ENCODE assay signal across 9 cellular contexts in the genomic region with DNA sequence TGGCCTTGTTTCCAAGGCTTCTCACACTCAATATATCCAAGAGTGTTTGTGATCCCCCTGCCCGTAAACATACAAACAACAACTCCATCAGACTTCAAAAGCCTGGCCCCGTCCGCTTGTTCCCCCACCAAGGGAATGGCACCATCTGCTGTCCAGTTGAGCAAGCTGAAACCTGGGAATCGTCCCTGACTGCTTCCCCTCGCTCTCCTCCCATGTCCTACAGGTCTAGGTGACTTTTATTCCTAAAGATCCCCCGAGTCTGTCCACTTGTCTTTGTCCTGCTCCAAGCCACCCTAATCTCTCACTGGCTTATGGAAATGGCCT. TPM values are rescaled to one million over a fixed set of nuclear protein-coding genes. Genes with fewer than 3 reads are reported as not detected.
A peak's percentile ranks its signal among the peaks of the same experiment; 100 is the strongest.
DNase-seq lines count a peak whose midpoint lies in the region; ATAC-seq and TF ChIP-seq lines count a peak whose summit lies in the region.
"Had no signal": no experiment of that assay in that cellular context is flagged by ENCODE, and none has a peak within 500 bp of the region (broad histone marks: within the 10 kb centered on the region; RNA-seq: fewer than 3 reads in every experiment).

No MANE protein-coding gene starts in this region.

- DNase-seq in activated CD4-positive, alpha-beta T cell treated with anti-CD3 and anti-CD28 coated beads for 36 hours = peak; percentile 16
- no peak for DNase-seq in activated CD4-positive, alpha-beta T cell treated with anti-CD3 and anti-CD28 coated beads, Interleukin-2, amount 10 ng/mL, durations not matched to agents 24 days and 14 days
- DNase-seq in WTC11 (ENCODE audit: low spot score) (peak; percentile 66), inferior parietal cortex (ENCODE audit: extremely low spot score) (peak; percentile 43), uterus (peak; percentile 31 to 40), omental fat pad (ENCODE audit: low spot score) (no peak)
- no peak for DNase-seq in activated T-cell treated with anti-CD3 and anti-CD28 coated beads, Interleukin-2, amount 50 U/mL, for 48 hours
- DNase-seq: T-cell had no signal

- POLR2A ChIA-PET in activated CD4-positive, alpha-beta T cell treated with anti-CD3 and anti-CD28 coated beads for 36 hours (lab: Charles Lee) = no interaction called here
- POLR2A ChIA-PET in WTC11 (lab: Charles Lee) = no interaction called here

- H3K27me3 Mint-ChIP-seq in activated CD4-positive, alpha-beta T cell treated with anti-CD3 and anti-CD28 coated beads for 36 hours = peaks cover 3% of the 10 kb centered on the region
- H3K27me3 Mint-ChIP-seq in activated CD4-positive, alpha-beta T cell treated with anti-CD3 and anti-CD28 coated beads, Interleukin-2, amount 10 ng/mL, durations not matched to agents 24 days and 14 days = peaks cover 23% of the 10 kb centered on the region
- no peaks in the 10 kb centered on the region for H3K27me3 Mint-ChIP-seq in WTC11 (ENCODE audit: low read depth)

- TF ChIP-seq POLR2A in uterus (IDR thresholded peaks at IDR 0.05) = no peak

- no peaks in the 10 kb centered on the region for H3K36me3 Mint-ChIP-seq in activated CD4-positive, alpha-beta T cell treated with anti-CD3 and anti-CD28 coated beads for 36 hours (ENCODE audit: low read depth)
- no peaks in the 10 kb centered on the region for H3K36me3 Mint-ChIP-seq in activated CD4-positive, alpha-beta T cell treated with anti-CD3 and anti-CD28 coated beads, Interleukin-2, amount 10 ng/mL, durations not matched to agents 24 days and 14 days (ENCODE audit: low read depth)
- H3K36me3 Mint-ChIP-seq in WTC11 = peaks cover 7% of the 10 kb centered on the region

- H3K4me3 Mint-ChIP-seq in activated CD4-positive, alpha-beta T cell treated with anti-CD3 and anti-CD28 coated beads for 36 hours = no peak overlapping the region
- H3K4me3 Mint-ChIP-seq in activated CD4-positive, alpha-beta T cell treated with anti-CD3 and anti-CD28 coated beads, Interleukin-2, amount 10 ng/mL, durations not matched to agents 24 days and 14 days = no peak overlapping the region
- no peak overlapping the region for H3K4me3 Mint-ChIP-seq in WTC11
- H3K4me3 Mint-ChIP-seq: T-cell had no signal

- H3K4me3 ChIP-seq in uterus = no peak overlapping the region

- ATAC-seq in activated CD4-positive, alpha-beta T cell treated with anti-CD3 and anti-CD28 coated beads for 36 hours = no peak
- ATAC-seq in WTC11 (peak; percentile 94), omental fat pad (ENCODE audit: low FRiP score) (no peak), GM21526 (IDR thresholded peaks at IDR 0.05; ENCODE audit: low FRiP score, unreplicated experiment) (no peak)
- ATAC-seq: T-cell had no signal

- H3K4me1 Mint-ChIP-seq in activated CD4-positive, alpha-beta T cell treated with anti-CD3 and anti-CD28 coated beads for 36 hours = no peaks in the 10 kb centered on the region
- peaks cover 2% of the 10 kb centered on the region for H3K4me1 Mint-ChIP-seq in activated CD4-positive, alpha-beta T cell treated with anti-CD3 and anti-CD28 coated beads, Interleukin-2, amount 10 ng/mL, durations not matched to agents 24 days and 14 days
- H3K4me1 Mint-ChIP-seq in WTC11 = peaks cover 8% of the 10 kb centered on the region
- H3K4me1 Mint-ChIP-seq: T-cell had no signal

- intact Hi-C loops in activated CD4-positive, alpha-beta T cell treated with anti-CD3 and anti-CD28 coated beads for 36 hours (cut with DNase I, micrococcal nuclease) = no loop called here
- intact Hi-C loops in activated CD4-positive, alpha-beta T cell treated with anti-CD3 and anti-CD28 coated beads, Interleukin-2, amount 10 ng/mL, durations not matched to agents 24 days and 14 days (cut with micrococcal nuclease) = no loop called here
- intact Hi-C loops in uterus (cut with DNase I; ENCODE audit: low total_unique reads) = no loop called here

- peak overlapping the region; percentile 18 to 66 for H3K27ac ChIP-seq in uterus

- H3K27ac Mint-ChIP-seq in activated CD4-positive, alpha-beta T cell treated with anti-CD3 and anti-CD28 coated beads for 36 hours = no peak overlapping the region
- H3K27ac Mint-ChIP-seq in activated CD4-positive, alpha-beta T cell treated with anti-CD3 and anti-CD28 coated beads, Interleukin-2, amount 10 ng/mL, durations not matched to agents 24 days and 14 days = no peak overlapping the region
- H3K27ac Mint-ChIP-seq in WTC11 = no peak overlapping the region
- H3K27ac Mint-ChIP-seq: T-cell had no signal

- no peaks in the 10 kb centered on the region for H3K27me3 ChIP-seq in uterus

- H3K36me3 ChIP-seq in uterus = no peaks in the 10 kb centered on the region

- no peaks in the 10 kb centered on the region for H3K9me3 ChIP-seq in uterus

- CTCF ChIA-PET in activated CD4-positive, alpha-beta T cell treated with anti-CD3 and anti-CD28 coated beads for 36 hours (lab: Charles Lee) = interaction anchor here (0.7 kb wide), 1 partner anchor 352 kb away, joined by 3 read pairs; no protein-coding TSS in a partner anchor
- CTCF ChIA-PET in WTC11 (lab: Charles Lee) = interaction anchor here (0.5 to 3.7 kb wide), 6 partner anchors 11 to 290 kb away, joined by 3 to 27 read pairs (median 4); a partner anchor contains a TSS

- H3K4me1 ChIP-seq in uterus = peaks cover 0 to 7% of the 10 kb centered on the region in 2 donors

- TF ChIP-seq CTCF in WTC11 (IDR thresholded peaks at IDR 0.05) (0 out of 2 replicates have a peak, but pooled peaks have one; percentile 25), uterus (IDR thresholded peaks at IDR 0.05) (peak; percentile 30 to 54 (median 42)), omental fat pad (IDR thresholded peaks at IDR 0.05) (no peak)

- H3K9me3 Mint-ChIP-seq in activated CD4-positive, alpha-beta T cell treated with anti-CD3 and anti-CD28 coated beads for 36 hours (ENCODE audit: low read depth) = peaks cover 3% of the 10 kb centered on the region
- no peaks in the 10 kb centered on the region for H3K9me3 Mint-ChIP-seq in activated CD4-positive, alpha-beta T cell treated with anti-CD3 and anti-CD28 coated beads, Interleukin-2, amount 10 ng/mL, durations not matched to agents 24 days and 14 days
- H3K9me3 Mint-ChIP-seq in WTC11 = peaks cover 14% of the 10 kb centered on the region

TF ChIP-seq in WTC11, 78 proteins besides CTCF, POLR2A, EP300 and RAD21 (continues in another document):
- TF ChIP-seq, protein P1, sequence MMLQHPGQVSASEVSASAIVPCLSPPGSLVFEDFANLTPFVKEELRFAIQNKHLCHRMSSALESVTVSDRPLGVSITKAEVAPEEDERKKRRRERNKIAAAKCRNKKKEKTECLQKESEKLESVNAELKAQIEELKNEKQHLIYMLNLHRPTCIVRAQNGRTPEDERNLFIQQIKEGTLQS (CRISPR knock-in tag; conservative IDR thresholded peaks at IDR 0.05) = no peak
- TF ChIP-seq RELA (CRISPR knock-in tag; IDR thresholded peaks at IDR 0.05; ENCODE audit: borderline replicate concordance) = no peak
- TF ChIP-seq KAT7 (CRISPR knock-in tag; IDR thresholded peaks at IDR 0.05; ENCODE audit: borderline replicate concordance) = no peak
- TF ChIP-seq, protein P2, sequence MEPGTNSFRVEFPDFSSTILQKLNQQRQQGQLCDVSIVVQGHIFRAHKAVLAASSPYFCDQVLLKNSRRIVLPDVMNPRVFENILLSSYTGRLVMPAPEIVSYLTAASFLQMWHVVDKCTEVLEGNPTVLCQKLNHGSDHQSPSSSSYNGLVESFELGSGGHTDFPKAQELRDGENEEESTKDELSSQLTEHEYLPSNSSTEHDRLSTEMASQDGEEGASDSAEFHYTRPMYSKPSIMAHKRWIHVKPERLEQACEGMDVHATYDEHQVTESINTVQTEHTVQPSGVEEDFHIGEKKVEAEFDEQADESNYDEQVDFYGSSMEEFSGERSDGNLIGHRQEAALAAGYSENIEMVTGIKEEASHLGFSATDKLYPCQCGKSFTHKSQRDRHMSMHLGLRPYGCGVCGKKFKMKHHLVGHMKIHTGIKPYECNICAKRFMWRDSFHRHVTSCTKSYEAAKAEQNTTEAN (CRISPR knock-in tag; IDR thresholded peaks at IDR 0.05) = no peak
- TF ChIP-seq, protein P3, sequence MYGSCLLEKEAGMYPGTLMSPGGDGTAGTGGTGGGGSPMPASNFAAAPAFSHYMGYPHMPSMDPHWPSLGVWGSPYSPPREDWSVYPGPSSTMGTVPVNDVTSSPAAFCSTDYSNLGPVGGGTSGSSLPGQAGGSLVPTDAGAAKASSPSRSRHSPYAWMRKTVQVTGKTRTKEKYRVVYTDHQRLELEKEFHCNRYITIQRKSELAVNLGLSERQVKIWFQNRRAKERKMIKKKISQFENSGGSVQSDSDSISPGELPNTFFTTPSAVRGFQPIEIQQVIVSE (CRISPR knock-in tag; IDR thresholded peaks at IDR 0.05; ENCODE audit: borderline replicate concordance) = no peak
- TF ChIP-seq, protein P4, sequence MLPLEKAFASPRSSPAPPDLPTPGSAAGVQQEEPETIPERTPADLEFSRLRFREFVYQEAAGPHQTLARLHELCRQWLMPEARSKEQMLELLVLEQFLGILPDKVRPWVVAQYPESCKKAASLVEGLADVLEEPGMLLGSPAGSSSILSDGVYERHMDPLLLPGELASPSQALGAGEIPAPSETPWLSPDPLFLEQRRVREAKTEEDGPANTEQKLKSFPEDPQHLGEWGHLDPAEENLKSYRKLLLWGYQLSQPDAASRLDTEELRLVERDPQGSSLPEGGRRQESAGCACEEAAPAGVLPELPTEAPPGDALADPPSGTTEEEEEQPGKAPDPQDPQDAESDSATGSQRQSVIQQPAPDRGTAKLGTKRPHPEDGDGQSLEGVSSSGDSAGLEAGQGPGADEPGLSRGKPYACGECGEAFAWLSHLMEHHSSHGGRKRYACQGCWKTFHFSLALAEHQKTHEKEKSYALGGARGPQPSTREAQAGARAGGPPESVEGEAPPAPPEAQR (CRISPR knock-in tag; IDR thresholded peaks at IDR 0.05) = no peak
- no peak for TF ChIP-seq ETV6 (CRISPR knock-in tag; IDR thresholded peaks at IDR 0.05)

RNA-seq across cellular contexts. Expression of a gene that starts 27.9 kb away (rescaled TPM):
- total RNA-seq in activated CD4-positive, alpha-beta T cell treated with anti-CD3 and anti-CD28 coated beads for 36 hours = 1 to 10 TPM; 4.0 to 4.9 TPM
- total RNA-seq in activated CD4-positive, alpha-beta T cell treated with anti-CD3 and anti-CD28 coated beads, Interleukin-2, amount 10 ng/mL, durations not matched to agents 24 days and 14 days = 1.9 and 3.0 TPM in 2 replicates
- total RNA-seq in WTC11 (2021) = 19.0 to 22.1 TPM (median 21.8 TPM) in 3 replicates
- 10 to 100 TPM in 1 of 4 donors, 1 to 10 TPM in 2, under 1 TPM in 1; 0.51 to 41.8 (median 5.5) TPM for total RNA-seq in uterus
- 10 to 100 TPM in 2 of 4 donors, 1 to 10 TPM in 2; 3.1 to 17.0 (median 11.1) TPM for total RNA-seq in omental fat pad

Comparison
In these comparisons a context has a peak if more than half of its experiments do, and no peak if none do; other contexts are left out.
1. DNase-seq: peak in activated CD4-positive, alpha-beta T cell treated with anti-CD3 and anti-CD28 coated beads for 36 hours (single experiment), WTC11 (single experiment), inferior parietal cortex (single experiment) and uterus (2 of 2); none in activated CD4-positive, alpha-beta T cell treated with anti-CD3 and anti-CD28 coated beads, Interleukin-2, amount 10 ng/mL, durations not matched to agents 24 days and 14 days (single experiment), omental fat pad (single experiment) and activated T-cell treated with anti-CD3 and anti-CD28 coated beads, Interleukin-2, amount 50 U/mL, for 48 hours (0 of 2).
2. CTCF ChIP-seq: peak in WTC11 (single experiment) and uterus (4 of 4); none in omental fat pad (0 of 3).